8 cellular contexts compared by ENCODE assay signal in genomic region chr15:64460206-64460736, GRCh38. TPM values are rescaled to one million over a fixed set of nuclear protein-coding genes. Genes with fewer than 3 reads are reported as not detected.
DNase-seq lines count a peak whose midpoint lies in the region; ATAC-seq and TF ChIP-seq lines count a peak whose summit lies in the region.

TSS of gene ZNF609 (plus strand) at chr15:64460578. CDS start at chr15:64499420, 38,842 bp downstream.

- H4K20me1 ChIP-seq in MM.1S (ENCODE audit: insufficient read depth, low read length) = no peaks in the 10 kb centered on the region
- peaks cover 39% of the 10 kb centered on the region for H4K20me1 ChIP-seq in SK-N-SH (ENCODE audit: insufficient read depth)

- H3K9me2 ChIP-seq in MM.1S (replicated peaks; ENCODE audit: insufficient read depth, low read length) = no peaks in the 10 kb centered on the region
- H3K9me2 ChIP-seq in SK-N-SH = no peaks in the 10 kb centered on the region

- no peak within 1 kb of the TSS for H3K14ac ChIP-seq in neuronal stem cell (ENCODE audit: low read length)

- POLR2A ChIA-PET in SK-N-SH (lab: Yijun Ruan, JAX) = interaction anchor here (0.6 to 1.5 kb wide), 7 partner anchors 16 to 367 kb away, joined by 3 to 6 read pairs (median 3); partner anchors contain the start of genes CIAO2A and TRIP4

- peak; percentile 26; the same call in 1 of the 2 replicates for TF ChIP-seq RAD21 in SK-N-SH (IDR thresholded peaks at IDR 0.05; ENCODE audit: low read length)

- H3K79me1 ChIP-seq in neuronal stem cell (ENCODE audit: low read depth, low read length) = no peaks in the 10 kb centered on the region

- no peak within 1 kb of the TSS for H2AK5ac ChIP-seq in neuronal stem cell (ENCODE audit: low read depth, low read length)

- peaks cover 35% of the 10 kb centered on the region for H3K79me2 ChIP-seq in MM.1S (ENCODE audit: low read length)
- H3K79me2 ChIP-seq in SK-N-SH (ENCODE audit: insufficient read depth) = peaks cover 42% of the 10 kb centered on the region

- intact Hi-C loops in Calu3 (cut with micrococcal nuclease; ENCODE audit: unreplicated experiment) = no loop called here

- H3K23ac ChIP-seq in neuronal stem cell (ENCODE audit: low read depth, low read length, poor library complexity) = no peak within 1 kb of the TSS

- H2AFZ ChIP-seq in MM.1S (ENCODE audit: low read length) (peak within 1 kb of the TSS; percentile 85), SK-N-SH (ENCODE audit: low read depth) (peak within 1 kb of the TSS; percentile 82; the same call in 1 of the 2 replicates), neuronal stem cell (ENCODE audit: low read length) (peak within 1 kb of the TSS; percentile 87)

- H3K36me3 ChIP-seq in MM.1S (replicated peaks; ENCODE audit: insufficient read depth, low read length) (no peaks in the 10 kb centered on the region), SK-N-SH (replicated peaks in 1 of 2; ENCODE audit: control insufficient read depth in 1 of 2, insufficient read depth in 2 of 2, low read length in 1 of 2) (peaks cover 6 to 25% of the 10 kb centered on the region in 2 experiments), gastroesophageal sphincter (no peaks in the 10 kb centered on the region), neuronal stem cell (replicated peaks in 1 of 2; ENCODE audit: control insufficient read depth in 2 of 2, insufficient read depth in 2 of 2, low read length in 2 of 2) (peaks cover 0 to 17% of the 10 kb centered on the region in 2 donors)

- H3K27me3 ChIP-seq in MM.1S (replicated peaks; ENCODE audit: insufficient read depth, low read length) (no peaks in the 10 kb centered on the region), SK-N-SH (ENCODE audit: insufficient read depth) (no peaks in the 10 kb centered on the region), gastroesophageal sphincter (no peaks in the 10 kb centered on the region), neuronal stem cell (ENCODE audit: control insufficient read depth in 3 of 3, insufficient read depth in 3 of 3, low read depth in 1 of 3, low read length in 3 of 3) (no peaks in the 10 kb centered on the region)

- CTCF ChIA-PET in Calu3 (lab: Charles Lee) = interaction anchor here (0.6 to 1.1 kb wide), 5 partner anchors 30 to 381 kb away, joined by 3 to 7 read pairs (median 4); no protein-coding TSS in a partner anchor
- CTCF ChIA-PET in SK-N-SH (lab: Yijun Ruan, JAX) = interaction anchor here (0.8 to 1.5 kb wide), 4 partner anchors 193 to 297 kb away, joined by 3 to 4 read pairs (median 3); partner anchors contain the start of gene PPIB
- CTCF ChIA-PET in activated naive CD4-positive, alpha-beta T cell treated with anti-CD3 and anti-CD28 coated beads, Interleukin-2, amount 10 ng/mL, durations not matched to agents 7 days and 5 days (lab: Charles Lee) = interaction anchor here (0.6 to 2.0 kb wide), 4 partner anchors 30 to 193 kb away, joined by 3 to 6 read pairs (median 4); no protein-coding TSS in a partner anchor

- peak within 1 kb of the TSS; percentile 79 for H3K18ac ChIP-seq in neuronal stem cell (ENCODE audit: low read length)

- TF ChIP-seq EP300 in SK-N-SH (IDR thresholded peaks at IDR 0.05; ENCODE audit: borderline replicate concordance in 1 of 2, low read depth in 1 of 2, low read length in 1 of 2) (peak; percentile 57 to 64; a peak in 3 of 4 replicates), gastroesophageal sphincter (IDR thresholded peaks at IDR 0.05) (no peak)

- no peaks in the 10 kb centered on the region for H3K27me3 Mint-ChIP-seq in Calu3 (ENCODE audit: unreplicated experiment)
- H3K27me3 Mint-ChIP-seq in activated naive CD4-positive, alpha-beta T cell treated with anti-CD3 and anti-CD28 coated beads, Interleukin-2, amount 10 ng/mL, durations not matched to agents 7 days and 5 days = no peaks in the 10 kb centered on the region

- H3K4me3 Mint-ChIP-seq in Calu3 (ENCODE audit: low read depth, unreplicated experiment) = peak within 1 kb of the TSS; percentile 70
- peak within 1 kb of the TSS; percentile 83 for H3K4me3 Mint-ChIP-seq in activated naive CD4-positive, alpha-beta T cell treated with anti-CD3 and anti-CD28 coated beads, Interleukin-2, amount 10 ng/mL, durations not matched to agents 7 days and 5 days

- no peaks in the 10 kb centered on the region for H3K9me3 Mint-ChIP-seq in Calu3 (ENCODE audit: low read depth, unreplicated experiment)
- H3K9me3 Mint-ChIP-seq in activated naive CD4-positive, alpha-beta T cell treated with anti-CD3 and anti-CD28 coated beads, Interleukin-2, amount 10 ng/mL, durations not matched to agents 7 days and 5 days = no peaks in the 10 kb centered on the region

- H3K4me1 ChIP-seq in MM.1S (ENCODE audit: low read length) (peaks cover 33% of the 10 kb centered on the region), SK-N-SH (ENCODE audit: control insufficient read depth in 1 of 2, insufficient read depth in 2 of 2, low read depth in 1 of 2, low read length in 1 of 2) (peaks cover 18 to 22% of the 10 kb centered on the region in 2 experiments; a peak in 3 of 4 replicates), gastroesophageal sphincter (peaks cover 36 to 82% (median 42%) of the 10 kb centered on the region in 3 donors), neuronal stem cell (ENCODE audit: control insufficient read depth in 2 of 2, insufficient read depth in 1 of 2, low read depth in 1 of 2, low read length in 2 of 2) (peaks cover 34 to 38% of the 10 kb centered on the region in 2 donors)

- H3K27ac Mint-ChIP-seq in Calu3 (ENCODE audit: unreplicated experiment) = peak within 1 kb of the TSS; percentile 57
- peak within 1 kb of the TSS; percentile 91 for H3K27ac Mint-ChIP-seq in activated naive CD4-positive, alpha-beta T cell treated with anti-CD3 and anti-CD28 coated beads, Interleukin-2, amount 10 ng/mL, durations not matched to agents 7 days and 5 days

- H3K36me3 Mint-ChIP-seq in Calu3 (ENCODE audit: insufficient read depth, unreplicated experiment) = peaks cover 27% of the 10 kb centered on the region
- peaks cover 29% of the 10 kb centered on the region for H3K36me3 Mint-ChIP-seq in activated naive CD4-positive, alpha-beta T cell treated with anti-CD3 and anti-CD28 coated beads, Interleukin-2, amount 10 ng/mL, durations not matched to agents 7 days and 5 days

- ATAC-seq in GM21717 (IDR thresholded peaks at IDR 0.05; ENCODE audit: unreplicated experiment) (peak; percentile 54), gastroesophageal sphincter (peak; percentile 87)

- H3K4me2 ChIP-seq in MM.1S (ENCODE audit: low read depth, low read length) = peak within 1 kb of the TSS; percentile 94
- H3K4me2 ChIP-seq in SK-N-SH = peak within 1 kb of the TSS; percentile 87
- peak within 1 kb of the TSS; percentile 44 for H3K4me2 ChIP-seq in neuronal stem cell (ENCODE audit: insufficient read depth, low read length, poor library complexity, severe bottlenecking)

- H3F3A ChIP-seq in MM.1S (ENCODE audit: insufficient read depth, low read length) = peaks cover 19% of the 10 kb centered on the region
- H3F3A ChIP-seq in SK-N-SH (replicated peaks; ENCODE audit: insufficient read depth) = peaks cover 18% of the 10 kb centered on the region

- DNase-seq in Calu3 (peak; percentile 98), MM.1S (peak; percentile 89), SK-N-SH (peak; percentile 94), neuronal stem cell (ENCODE audit: low spot score) (peak; percentile 99), stromal cell of bone marrow (ENCODE audit: low read depth) (peak; percentile 94)
- DNase-seq in activated naive CD4-positive, alpha-beta T cell treated with anti-CD3 and anti-CD28 coated beads, Interleukin-2, amount 10 ng/mL, durations not matched to agents 7 days and 5 days = peak; percentile 91

- no peak within 1 kb of the TSS for H2BK120ac ChIP-seq in neuronal stem cell (ENCODE audit: low read depth, low read length)

- H2BK12ac ChIP-seq in neuronal stem cell (ENCODE audit: low read length) = no peak within 1 kb of the TSS

- no peak within 1 kb of the TSS for H4K8ac ChIP-seq in neuronal stem cell (ENCODE audit: low read depth, low read length)

- H3K9ac ChIP-seq in MM.1S (ENCODE audit: low read length) = peak within 1 kb of the TSS; percentile 61
- peak within 1 kb of the TSS; percentile 64; the same call in 1 of the 2 replicates for H3K9ac ChIP-seq in SK-N-SH
- H3K9ac ChIP-seq in neuronal stem cell (ENCODE audit: low read depth, low read length, poor library complexity) = peak within 1 kb of the TSS; percentile 70

- peak within 1 kb of the TSS; percentile 81 for H3K4me3 ChIP-seq in MM.1S (ENCODE audit: low read length)
- peak within 1 kb of the TSS; percentile 64 to 68 for H3K4me3 ChIP-seq in SK-N-SH (ENCODE audit: low read depth in 2 of 2, low read length in 1 of 2)
- peak within 1 kb of the TSS; percentile 78 to 96 for H3K4me3 ChIP-seq in gastroesophageal sphincter
- peak within 1 kb of the TSS; percentile 86 to 89 for H3K4me3 ChIP-seq in neuronal stem cell (ENCODE audit: low read length in 2 of 2)

- H2BK5ac ChIP-seq in neuronal stem cell (ENCODE audit: low read length) = no peak within 1 kb of the TSS

- WGBS in SK-N-SH (ENCODE audit: low lambda C conversion rate) = 0% methylated on average over 16 of the region's 45 CpGs
- 1 to 3% methylated on average over 5 to 12 of the region's 45 CpGs for WGBS in gastroesophageal sphincter (ENCODE audit: low coverage in 1 of 2), 2 donors
- no CpG with 5 or more reads among the region's 45 CpGs for WGBS in neuronal stem cell (ENCODE audit: extremely low coverage in 2 of 2, insufficient read length in 2 of 2, insufficient replicate concordance in 1 of 2), 2 donors

- H3K4me1 Mint-ChIP-seq in Calu3 (ENCODE audit: low read depth, unreplicated experiment) = peaks cover 35% of the 10 kb centered on the region
- H3K4me1 Mint-ChIP-seq in activated naive CD4-positive, alpha-beta T cell treated with anti-CD3 and anti-CD28 coated beads, Interleukin-2, amount 10 ng/mL, durations not matched to agents 7 days and 5 days = peaks cover 60% of the 10 kb centered on the region

- peak; percentile 55 to 61 for TF ChIP-seq POLR2A in gastroesophageal sphincter (IDR thresholded peaks at IDR 0.05)

- H3K27ac ChIP-seq in MM.1S (ENCODE audit: low read length) (peak within 1 kb of the TSS; percentile 34; the same call in 1 of the 2 replicates), SK-N-SH (ENCODE audit: low read depth in 2 of 2, low read length in 1 of 2) (peak within 1 kb of the TSS; percentile 66 to 90), gastroesophageal sphincter (peak within 1 kb of the TSS; percentile 87 to 97 (median 93)), neuronal stem cell (replicated peaks; ENCODE audit: low read length) (peak within 1 kb of the TSS; percentile 50)

- no TSS peak for BruUV-seq in Calu3 (replicated peaks; lab: Mats Ljungman, UMichigan)

- TF ChIP-seq CTCF in Calu3 (IDR thresholded peaks at IDR 0.05; ENCODE audit: unreplicated experiment) (no peak), MM.1S (IDR thresholded peaks at IDR 0.05; ENCODE audit: low read length) (no peak), SK-N-SH (IDR thresholded peaks at IDR 0.05) (no peak; the same call in 1 of the 2 replicates), gastroesophageal sphincter (IDR thresholded peaks at IDR 0.05) (peak in 1 of 4 experiments; percentile 7)

- no peak within 1 kb of the TSS for H4K91ac ChIP-seq in neuronal stem cell (ENCODE audit: low read depth, low read length, poor library complexity)

- no peaks in the 10 kb centered on the region for H3K9me3 ChIP-seq in MM.1S (replicated peaks; ENCODE audit: insufficient read depth, low read length)
- H3K9me3 ChIP-seq in SK-N-SH = no peaks in the 10 kb centered on the region
- H3K9me3 ChIP-seq in gastroesophageal sphincter = no peaks in the 10 kb centered on the region
- no peaks in the 10 kb centered on the region for H3K9me3 ChIP-seq in neuronal stem cell (replicated peaks in 1 of 2; ENCODE audit: control insufficient read depth in 2 of 2, insufficient read depth in 1 of 2, low read depth in 1 of 2, low read length in 2 of 2)

- no peak within 1 kb of the TSS for H3K4ac ChIP-seq in neuronal stem cell (ENCODE audit: low read length)

- no peak within 1 kb of the TSS for H2BK15ac ChIP-seq in neuronal stem cell (ENCODE audit: low read length)

RNA-seq across cellular contexts. Expression of gene ZNF609, which starts in this region (rescaled TPM):
- total RNA-seq in Calu3 (2022) = 48.9 and 50.6 TPM in 2 replicates
- polyA plus RNA-seq in SK-N-SH (2012; rRNA removed) = 10.3 and 12.6 TPM in 2 replicates
- polyA plus RNA-seq in SK-N-SH (2012; cell fraction: cytosol; rRNA removed) = 9.7 and 10.8 TPM in 2 replicates
- polyA plus RNA-seq in SK-N-SH (2012; cell fraction: nucleus; rRNA removed) = 14.9 and 19.1 TPM in 2 replicates
- 10 to 100 TPM; 38.7 to 50.6 (median 43.9) TPM for total RNA-seq in gastroesophageal sphincter
- 19.3 TPM for polyA plus RNA-seq in neuronal stem cell (2013, experiment 1 of 2)
- 20.0 TPM for polyA plus RNA-seq in neuronal stem cell (2013, experiment 2 of 2)

Comparison
In these comparisons a context has a peak if more than half of its experiments do, and no peak if none do; other contexts are left out.
1. Peak in every context shown above with its lines: DNase-seq, ATAC-seq, H3K4me3 ChIP-seq and H3K27ac ChIP-seq.
2. H3K27ac ChIP-seq: peak in every context shown above with its lines; median percentile 93 in gastroesophageal sphincter; 78 in SK-N-SH; 50 in neuronal stem cell; 34 in MM.1S.
3. H3K4me2 ChIP-seq: peak in every context shown above with its lines; median percentile 94 in MM.1S; 87 in SK-N-SH; 44 in neuronal stem cell.